15 cellular contexts compared by ENCODE assay signal in the genomic region with DNA sequence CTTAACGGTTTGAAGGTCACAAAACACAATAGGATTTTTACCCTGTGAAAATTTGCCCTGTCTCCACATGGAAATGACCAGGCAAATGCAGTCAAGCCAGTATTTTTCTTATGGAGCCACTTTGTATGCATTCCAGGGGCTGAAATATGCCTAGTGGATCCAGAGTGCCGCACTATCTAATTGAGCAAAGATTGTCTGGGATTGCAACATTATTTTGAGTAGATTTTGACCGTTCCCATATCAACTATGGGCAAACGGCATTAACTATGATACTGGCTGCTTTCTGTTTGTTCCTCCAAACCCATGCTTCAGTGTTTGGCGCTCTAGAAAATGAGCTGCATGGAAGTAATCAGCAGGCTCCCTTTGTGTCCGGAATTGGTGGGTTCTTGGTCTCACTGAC.
DNase-seq lines count a peak whose midpoint lies in the region; ATAC-seq and TF ChIP-seq lines count a peak whose summit lies in the region.
"Had no signal": no experiment of that assay in that cellular context is flagged by ENCODE, and none has a peak within 500 bp of the region (broad histone marks: within the 10 kb centered on the region; RNA-seq: fewer than 3 reads in every experiment).

No MANE protein-coding gene starts in this region.

- H3K9me3 ChIP-seq in esophagus squamous epithelium = no peaks in the 10 kb centered on the region
- H3K9me3 ChIP-seq in right lobe of liver = no peaks in the 10 kb centered on the region
- H3K9me3 ChIP-seq in upper lobe of right lung = no peaks in the 10 kb centered on the region

- H3K27ac ChIP-seq in esophagus squamous epithelium (peak overlapping the region in 3 of 4 donors; percentile 6 to 58 (median 7)), right lobe of liver (no peak overlapping the region), upper lobe of right lung (no peak overlapping the region)

- no peak overlapping the region for H3K4me3 ChIP-seq in esophagus squamous epithelium
- H3K4me3 ChIP-seq in right lobe of liver = no peak overlapping the region
- no peak overlapping the region for H3K4me3 ChIP-seq in upper lobe of right lung

- TF ChIP-seq POLR2A in esophagus squamous epithelium (IDR thresholded peaks at IDR 0.05) (no peak), right lobe of liver (IDR thresholded peaks at IDR 0.05) (no peak)

- ATAC-seq in right lobe of liver = peak; percentile 75 to 86 (median 80)
- ATAC-seq in upper lobe of right lung = peak; percentile 77
- ATAC-seq in left cardiac atrium = no peak
- no peak for ATAC-seq in HG02763 (IDR thresholded peaks at IDR 0.05; ENCODE audit: unreplicated experiment)

- H3K4me1 ChIP-seq in esophagus squamous epithelium (peaks cover 0 to 37% (median 15%) of the 10 kb centered on the region in 3 donors), right lobe of liver (no peaks in the 10 kb centered on the region), upper lobe of right lung (peaks cover 9% of the 10 kb centered on the region)

- 80 to 91% methylated on average over 6 of the region's 6 CpGs for WGBS in esophagus squamous epithelium, 2 donors
- WGBS in right lobe of liver (ENCODE audit: insufficient coverage, low coverage, low lambda C conversion rate, missing lambda C conversion rate) = 43% methylated on average over 1 of the region's 6 CpGs

- no peak for TF ChIP-seq CTCF in esophagus squamous epithelium (IDR thresholded peaks at IDR 0.05)
- no peak for TF ChIP-seq CTCF in right lobe of liver (IDR thresholded peaks at IDR 0.05)
- no peak for TF ChIP-seq CTCF in upper lobe of right lung (IDR thresholded peaks at IDR 0.05)

- H3K27me3 ChIP-seq in esophagus squamous epithelium (no peaks in the 10 kb centered on the region), right lobe of liver (no peaks in the 10 kb centered on the region), upper lobe of right lung (no peaks in the 10 kb centered on the region)

- peak; percentile 7 for DNase-seq in HuH-7.5 (ENCODE audit: low spot score)
- no peak for DNase-seq in esophagus squamous epithelium (lab: John Stamatoyannopoulos, UW)
- no peak for DNase-seq in right lobe of liver
- no peak for DNase-seq in upper lobe of right lung
- DNase-seq in left cardiac atrium = no peak
- no peak for DNase-seq in nucleus accumbens (lab: John Stamatoyannopoulos, UW)
- DNase-seq: HFFc6, Kasumi-1, MM.1S, NCI-H1105 treated with DMSO at 0.1 percent for 48 hours, NCI-H187 treated with DMSO at 0.1 percent for 48 hours, NCI-H345, NCI-H69, SHP77 treated with DMSO at 0.1 percent for 48 hours had no signal

- intact Hi-C loops in esophagus squamous epithelium (cut with DNase I) (no loop called here), right lobe of liver (cut with DNase I) (no loop called here), upper lobe of right lung (cut with DNase I) (no loop called here), left cardiac atrium (cut with DNase I) (no loop called here)

- H3K36me3 ChIP-seq in esophagus squamous epithelium (no peaks in the 10 kb centered on the region), right lobe of liver (no peaks in the 10 kb centered on the region), upper lobe of right lung (no peaks in the 10 kb centered on the region)

Comparison
In these comparisons a context has a peak if more than half of its experiments do, and no peak if none do; other contexts are left out.
1. H3K27ac ChIP-seq: peak in esophagus squamous epithelium (3 of 4); none in right lobe of liver (0 of 3) and upper lobe of right lung (single experiment).
2. ATAC-seq: peak in right lobe of liver (4 of 4) and upper lobe of right lung (single experiment); none in left cardiac atrium (0 of 2) and HG02763 (single experiment).